ENCODE assay signal across 8 cellular contexts in genomic region chr5:81971694-81972495, GRCh38. TPM values are rescaled to one million over a fixed set of nuclear protein-coding genes. Genes with fewer than 3 reads are reported as not detected.
A peak's percentile ranks its signal among the peaks of the same experiment; 100 is the strongest.
DNase-seq lines count a peak whose midpoint lies in the region; TF ChIP-seq lines count a peak whose summit lies in the region.

ATG10 (plus strand) TSS chr5:81972023; CDS start chr5:81987571, 15,548 bp downstream.

- peak within 1 kb of the TSS; percentile 90 for H3K27ac Mint-ChIP-seq in HFFc6

- DNase-seq in GM04504 (ENCODE audit: low read depth) (peak; percentile 79), HFFc6 (peak; percentile 80), NAMALWA (ENCODE audit: low spot score) (peak; percentile 93), SK-MEL-5 (ENCODE audit: low read depth, low spot score) (peak; percentile 90), globus pallidus (ENCODE audit: low spot score) (peak; percentile 97), occipital lobe (lab: John Stamatoyannopoulos, UW) (peak; percentile 89)
- DNase-seq in activated naive CD4-positive, alpha-beta T cell treated with anti-CD3 and anti-CD28 coated beads, Interleukin-2, amount 50 U/mL, for 16 hours = peak; percentile 90

- in situ Hi-C loops in SK-MEL-5 (cut with HindIII; ENCODE audit: low pct_unique_long_range_greater_than_20kb, low sequenced_read_pairs) = no loop called here

- H3K27me3 Mint-ChIP-seq in HFFc6 (ENCODE audit: insufficient read depth) = no peaks in the 10 kb centered on the region

- H3K27ac ChIP-seq in temporal lobe (ENCODE audit: low read depth, low read length) = peak within 1 kb of the TSS; percentile 98

- peaks cover 23% of the 10 kb centered on the region for H3K4me1 Mint-ChIP-seq in HFFc6 (ENCODE audit: low read depth)

- peak within 1 kb of the TSS; percentile 91 for H3K4me3 Mint-ChIP-seq in HFFc6

- no peak for TF ChIP-seq CTCF in HFFc6 (IDR thresholded peaks at IDR 0.05)

- H3K9me3 Mint-ChIP-seq in HFFc6 = no peaks in the 10 kb centered on the region

- peaks cover 4% of the 10 kb centered on the region; the same call in 1 of the 2 replicates for H3K36me3 Mint-ChIP-seq in HFFc6 (ENCODE audit: low read depth)

RNA-seq across cellular contexts. Expression of gene ATG10, which starts in this region (rescaled TPM):
- total RNA-seq in HFFc6 (2021; fragmentation: NEBNext Ultra II Directional; extraction: Animal tissue kit (Norgen Biotek cat#: 25700)) = 1 to 10 TPM; 3.7 to 4.8 (median 4.4) TPM
- 7.1 and 10.0 TPM in 2 replicates for total RNA-seq in SK-MEL-5 (2014; rRNA removed; shearing (Covaris generic))
- 7.2 and 8.4 TPM in 2 replicates for polyA plus RNA-seq in SK-MEL-5 (2015; cell fraction: cytosol; rRNA removed)
- polyA plus RNA-seq in SK-MEL-5 (2015; cell fraction: nucleus; rRNA removed) = 6.3 and 7.4 TPM in 2 replicates
- total RNA-seq in occipital lobe (6.1 TPM), temporal lobe (9.1 TPM)

Comparison
In these comparisons a context has a peak if more than half of its experiments do, and no peak if none do; other contexts are left out.
1. Peak in every context shown above with its lines: DNase-seq and H3K27ac ChIP-seq.